Comparison of ENCODE assay signal across 15 cellular contexts in the genomic region with DNA sequence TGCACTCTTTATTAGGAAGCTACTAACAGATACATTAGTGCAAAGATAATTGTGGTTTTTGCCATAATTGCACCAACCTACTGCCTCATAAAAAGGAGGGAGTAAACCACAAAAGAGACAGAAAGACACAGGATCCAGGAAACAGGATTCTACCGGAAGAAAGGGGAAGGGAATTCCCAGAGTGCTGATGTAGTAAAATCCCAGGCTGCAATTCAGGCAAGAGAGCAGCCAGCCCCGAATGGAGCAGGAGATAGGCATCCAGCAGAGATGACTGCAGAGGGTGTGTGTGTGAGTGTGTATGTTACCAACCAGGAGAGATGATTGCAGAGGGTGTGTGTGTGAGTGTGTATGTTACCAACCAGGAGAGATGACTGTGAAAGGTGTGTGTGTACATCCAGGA.
A peak's percentile ranks its signal among the peaks of the same experiment; 100 is the strongest.
DNase-seq lines count a peak whose midpoint lies in the region; ATAC-seq, FAIRE-seq and TF ChIP-seq lines count a peak whose summit lies in the region.
"Had no signal": no experiment of that assay in that cellular context is flagged by ENCODE, and none has a peak within 500 bp of the region (broad histone marks: within the 10 kb centered on the region; RNA-seq: fewer than 3 reads in every experiment).

No MANE protein-coding gene starts in this region.

- no peak for TF ChIP-seq POLR2A in IMR-90 (IDR thresholded peaks at IDR 0.05; ENCODE audit: low read depth, low read length)

- H3K14ac ChIP-seq in IMR-90 (replicated peaks; ENCODE audit: low read depth, low read length) = peak overlapping the region; percentile 43; the same call in 1 of the 2 replicates

- 0 out of 2 replicates have a peak, but pooled peaks cover 2% of the 10 kb centered on the region for H3K4me1 ChIP-seq in IMR-90 (ENCODE audit: control insufficient read depth, insufficient read depth, low read length)
- H3K4me1 ChIP-seq: pancreas had no signal

- H3K9ac ChIP-seq in IMR-90 (ENCODE audit: low read depth, low read length) = no peak overlapping the region

- H2AK9ac ChIP-seq in IMR-90 (replicated peaks; ENCODE audit: low read depth, low read length, poor library complexity) = no peak overlapping the region

- H3K36me3 ChIP-seq in IMR-90 (ENCODE audit: control insufficient read depth, insufficient read depth, low read length) = no peaks in the 10 kb centered on the region
- no peaks in the 10 kb centered on the region for H3K36me3 ChIP-seq in bronchial epithelial cell (ENCODE audit: control insufficient read depth, insufficient read depth, low read length)
- H3K36me3 ChIP-seq: pancreas had no signal

- H3K18ac ChIP-seq in IMR-90 (ENCODE audit: low read depth, low read length) = no peak overlapping the region

- no peak overlapping the region for H2BK15ac ChIP-seq in IMR-90 (ENCODE audit: low read depth, low read length)

- H3K56ac ChIP-seq in IMR-90 (ENCODE audit: extremely low read depth, insufficient read depth, low read length) = no peak overlapping the region

- H3K9me3 ChIP-seq in IMR-90 (ENCODE audit: control insufficient read depth, insufficient read depth, low read length) = no peaks in the 10 kb centered on the region
- H3K9me3 ChIP-seq: pancreas had no signal

- FAIRE-seq in bronchial epithelial cell (lab: Jason Lieb, UNC) = peak; percentile 13
- FAIRE-seq: pancreas had no signal

- H3K4me2 ChIP-seq in IMR-90 (ENCODE audit: low read depth, low read length) = no peak overlapping the region

- TF ChIP-seq CTCF in AG10803 (conservative IDR thresholded peaks at IDR 0.05; ENCODE audit: low read length) = no peak
- TF ChIP-seq CTCF in IMR-90 (conservative IDR thresholded peaks at IDR 0.05; ENCODE audit: low read depth, low read length) = no peak
- TF ChIP-seq CTCF in bronchial epithelial cell (IDR thresholded peaks at IDR 0.05; ENCODE audit: insufficient read depth, low read length, severe bottlenecking) = no peak

- ATAC-seq in IMR-90 (ENCODE audit: low read depth) (peak; percentile 48), HG03521 (IDR thresholded peaks at IDR 0.05; ENCODE audit: unreplicated experiment) (no peak), HG03460 (IDR thresholded peaks at IDR 0.05; ENCODE audit: unreplicated experiment) (no peak)
- ATAC-seq: pancreas had no signal

- no peak overlapping the region for H4K8ac ChIP-seq in IMR-90 (ENCODE audit: low read depth in 2 of 2, low read length in 2 of 2)

- dilution Hi-C loops in IMR-90 (cut with HindIII; ENCODE audit: low sequenced_read_pairs, unreplicated experiment) = no loop called here

- no peak for TF ChIP-seq RAD21 in IMR-90 (IDR thresholded peaks at IDR 0.05; ENCODE audit: low read length)

- H2AK5ac ChIP-seq in IMR-90 (ENCODE audit: low read depth, low read length) = no peak overlapping the region

- intact Hi-C loops in IMR-90 (cut with micrococcal nuclease) (no loop called here), posterior cingulate gyrus (cut with DNase I) (no loop called here)

- H3K27me3 ChIP-seq in IMR-90 (ENCODE audit: control insufficient read depth, insufficient read depth, low read length) (no peaks in the 10 kb centered on the region), bronchial epithelial cell (ENCODE audit: control insufficient read depth, insufficient read depth, low read length) (no peaks in the 10 kb centered on the region)
- H3K27me3 ChIP-seq: pancreas had no signal

- in situ Hi-C loops in IMR-90 (cut with MboI; ENCODE audit: low sequenced_read_pairs) = no loop called here

- H4K91ac ChIP-seq in IMR-90 (ENCODE audit: insufficient read depth, low read depth, low read length) = no peak overlapping the region

- POLR2A ChIA-PET in IMR-90 (lab: Charles Lee; ENCODE audit: unreplicated experiment) = no interaction called here

- no peaks in the 10 kb centered on the region for H3K9me1 ChIP-seq in IMR-90 (ENCODE audit: insufficient read depth, low read length)

- H2AFZ ChIP-seq in IMR-90 (replicated peaks; ENCODE audit: low read length, poor library complexity) = peak overlapping the region; percentile 73

- BruUV-seq in IMR-90 (replicated peaks; lab: Mats Ljungman, UMichigan) = no TSS peak

- no peaks in the 10 kb centered on the region for H4K20me1 ChIP-seq in IMR-90 (ENCODE audit: insufficient read depth, low read length)

- no peak overlapping the region; the same call in 1 of the 2 replicates for H3K4ac ChIP-seq in IMR-90 (ENCODE audit: low read depth, low read length)

- no peak overlapping the region for H3K23ac ChIP-seq in IMR-90 (ENCODE audit: low read depth, low read length)

- DNase-seq in AG10803 (ENCODE audit: low read depth) = peak; percentile 16
- DNase-seq in IMR-90 = peak; percentile 40
- DNase-seq in bronchial epithelial cell (ENCODE audit: low read depth) = peak; percentile 21
- peak; percentile 54 for DNase-seq in kidney glomerular epithelial cell (lab: John Stamatoyannopoulos, UW)
- no peak for DNase-seq in NCI-H2107 (lab: John Stamatoyannopoulos, UW)
- no peak for DNase-seq in posterior cingulate gyrus
- DNase-seq: activated CD4-positive, alpha-beta memory T cell treated with anti-CD3 and anti-CD28 coated beads for 36 hours; dorsolateral prefrontal cortex; HFFc6; midbrain; NCI-H1930; NK-92 treated with Interleukin-12 subunit alpha and Interleukin-12 subunit beta, amount 100 ng/mL, for 24 hours; pancreas had no signal

- no peak overlapping the region for H2BK20ac ChIP-seq in IMR-90 (ENCODE audit: low read depth, low read length)

- WGBS in IMR-90 (ENCODE audit: extremely low coverage in 2 of 2, insufficient read length in 1 of 2), 2 experiments = 0% methylated on average over 1 of the region's 2 CpGs; no CpG with 5 or more reads in 1 of the 2 experiments

- no peak overlapping the region for H3K27ac ChIP-seq in IMR-90 (ENCODE audit: insufficient read depth, low read length)
- H3K27ac ChIP-seq: dorsolateral prefrontal cortex, pancreas had no signal

- no peak overlapping the region for H4K5ac ChIP-seq in IMR-90 (ENCODE audit: low read depth, low read length)

- no peak overlapping the region for H3K4me3 ChIP-seq in AG10803 (ENCODE audit: low read length)
- H3K4me3 ChIP-seq in IMR-90 (ENCODE audit: insufficient read depth, low read depth, low read length) = no peak overlapping the region
- no peak overlapping the region for H3K4me3 ChIP-seq in bronchial epithelial cell (ENCODE audit: low read depth, low read length)
- H3K4me3 ChIP-seq: dorsolateral prefrontal cortex, pancreas had no signal

- CTCF ChIA-PET in IMR-90 (lab: Yijun Ruan, JAX) = no interaction called here

- no peaks in the 10 kb centered on the region for H3K79me1 ChIP-seq in IMR-90 (ENCODE audit: low read depth in 1 of 2, low read length in 2 of 2)

- no peak overlapping the region for H2BK5ac ChIP-seq in IMR-90 (ENCODE audit: low read depth, low read length, poor library complexity, severe bottlenecking)

- H2BK120ac ChIP-seq in IMR-90 (ENCODE audit: low read depth, low read length) = no peak overlapping the region

TF ChIP-seq in IMR-90, 13 proteins besides CTCF, POLR2A, EP300 and RAD21:
- TF ChIP-seq, protein P1, sequence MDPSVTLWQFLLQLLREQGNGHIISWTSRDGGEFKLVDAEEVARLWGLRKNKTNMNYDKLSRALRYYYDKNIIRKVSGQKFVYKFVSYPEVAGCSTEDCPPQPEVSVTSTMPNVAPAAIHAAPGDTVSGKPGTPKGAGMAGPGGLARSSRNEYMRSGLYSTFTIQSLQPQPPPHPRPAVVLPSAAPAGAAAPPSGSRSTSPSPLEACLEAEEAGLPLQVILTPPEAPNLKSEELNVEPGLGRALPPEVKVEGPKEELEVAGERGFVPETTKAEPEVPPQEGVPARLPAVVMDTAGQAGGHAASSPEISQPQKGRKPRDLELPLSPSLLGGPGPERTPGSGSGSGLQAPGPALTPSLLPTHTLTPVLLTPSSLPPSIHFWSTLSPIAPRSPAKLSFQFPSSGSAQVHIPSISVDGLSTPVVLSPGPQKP (IDR thresholded peaks at IDR 0.05; ENCODE audit: borderline replicate concordance, low read depth, low read length) = no peak
- TF ChIP-seq MAFK (IDR thresholded peaks at IDR 0.05; ENCODE audit: low read depth, low read length) (peak; percentile 37; the same call in 1 of the 2 replicates), MXI1 (IDR thresholded peaks at IDR 0.05; ENCODE audit: borderline replicate concordance, low read depth, low read length) (no peak), RCOR1 (IDR thresholded peaks at IDR 0.05; ENCODE audit: insufficient replicate concordance, low read length) (no peak)

Comparison
In these comparisons a context has a peak if more than half of its experiments do, and no peak if none do; other contexts are left out.
1. DNase-seq: peak in AG10803 (single experiment), IMR-90 (single experiment), bronchial epithelial cell (single experiment) and kidney glomerular epithelial cell (single experiment); none in NCI-H2107 (single experiment) and posterior cingulate gyrus (0 of 10).